ENCODE assay signal across 30 cellular contexts in genomic region chr10:84340187-84340586, GRCh38. TPM values are rescaled to one million over a fixed set of nuclear protein-coding genes. Genes with fewer than 3 reads are reported as not detected.
DNase-seq lines count a peak whose midpoint lies in the region; ATAC-seq and TF ChIP-seq lines count a peak whose summit lies in the region.
"Had no signal": no experiment of that assay in that cellular context is flagged by ENCODE, and none has a peak within 500 bp of the region (broad histone marks: within the 10 kb centered on the region; RNA-seq: fewer than 3 reads in every experiment).

No MANE protein-coding gene starts in this region.

- H3K4me1 ChIP-seq in foreskin keratinocyte: peaks cover 11% of the 10 kb centered on the region

- H3K4me1 Mint-ChIP-seq in natural killer cell: peaks cover 58 to 59% of the 10 kb centered on the region in 2 donors

- no peak overlapping the region for H3K4me3 Mint-ChIP-seq in natural killer cell
- H3K4me3 Mint-ChIP-seq: activated CD4-positive, alpha-beta memory T cell treated with anti-CD3 and anti-CD28 coated beads for 36 hours; brain; nephron progenitor cell; stimulated activated memory B cell treated with anti-CD40 and anti-IgM and Interleukin-4, amounts not matched to agents 10 μg/mL and 1 μg/mL and 100 μg/mL, for 72 hours; type B pancreatic cell had no signal

- no peaks in the 10 kb centered on the region for H3K27me3 ChIP-seq in foreskin keratinocyte
- H3K27me3 ChIP-seq: heart right ventricle, ovary, Peyer's patch had no signal

- ATAC-seq in natural killer cell (no peak), HG02938 (IDR thresholded peaks at IDR 0.05; ENCODE audit: unreplicated experiment) (no peak), foreskin keratinocyte (no peak)
- ATAC-seq: esophagus mucosa; heart right ventricle; stimulated activated memory B cell treated with anti-CD40 and anti-IgM and Interleukin-4, amounts not matched to agents 10 μg/mL and 1 μg/mL and 100 μg/mL, for 72 hours had no signal

- DNase-seq in NCI-H1694 treated with DMSO at 0.1 percent for 48 hours (lab: John Stamatoyannopoulos, UW) (peak; percentile 10), NCI-H1694 (lab: John Stamatoyannopoulos, UW) (no peak), DMS53 treated with DMSO at 0.1 percent for 48 hours (lab: John Stamatoyannopoulos, UW; ENCODE audit: unreplicated experiment) (peak; percentile 98), SHP77 treated with DMSO at 0.1 percent for 48 hours (lab: John Stamatoyannopoulos, UW) (peak; percentile 33), natural killer cell (no peak), globus pallidus (ENCODE audit: low spot score) (no peak), foreskin keratinocyte (no peak)
- DNase-seq: activated CD4-positive, alpha-beta memory T cell treated with anti-CD3 and anti-CD28 coated beads for 36 hours; activated CD4-positive, alpha-beta T cell treated with anti-CD3 and anti-CD28 coated beads for 1 hour; activated CD8-positive, alpha-beta memory T cell treated with anti-CD3 and anti-CD28 coated beads, Interleukin-2, amount 50 U/mL, for 48 hours; amniotic stem cell; Calu3; EL; GM23248; heart right ventricle; NCI-H1105; NCI-H2081 treated with DMSO at 0.1 percent for 48 hours; NCI-H524 treated with DMSO at 0.1 percent for 48 hours; nephron progenitor cell; ovary; Peyer's patch; stimulated activated CD4-positive, alpha-beta T cell treated with anti-CD3 and anti-CD28 coated beads, Interleukin-4, amount 100 ng/mL, for 4 hours had no signal

- intact Hi-C loops in natural killer cell (cut with micrococcal nuclease): no loop called here

- no peaks in the 10 kb centered on the region for H3K36me3 Mint-ChIP-seq in natural killer cell

- H3K27ac Mint-ChIP-seq in natural killer cell: peak overlapping the region; percentile 79
- H3K27ac Mint-ChIP-seq: activated CD4-positive, alpha-beta memory T cell treated with anti-CD3 and anti-CD28 coated beads for 36 hours; activated naive CD4-positive, alpha-beta T cell treated with anti-CD3 and anti-CD28 coated beads, Interleukin-2, amount 50 U/mL, for 24 hours; nephron progenitor cell; stimulated activated memory B cell treated with anti-CD40 and anti-IgM and Interleukin-4, amounts not matched to agents 10 μg/mL and 1 μg/mL and 100 μg/mL, for 72 hours; type B pancreatic cell had no signal

- H3K27ac ChIP-seq in foreskin keratinocyte: no peak overlapping the region
- H3K27ac ChIP-seq: C4-2B, GM23248, heart right ventricle, ovary, Peyer's patch had no signal

- no peaks in the 10 kb centered on the region for H3K9me3 Mint-ChIP-seq in natural killer cell
- H3K9me3 Mint-ChIP-seq: activated CD4-positive, alpha-beta memory T cell treated with anti-CD3 and anti-CD28 coated beads for 36 hours; activated naive CD4-positive, alpha-beta T cell treated with anti-CD3 and anti-CD28 coated beads, Interleukin-2, amount 50 U/mL, for 24 hours; activated T-helper 2 cell treated with anti-CD3 and anti-CD28 coated beads, Interferon-gamma antibody, Interleukin-2, Interleukin-4, amounts not matched to agents 10 μg/mL and 5 μg/mL and 100 μg/mL, durations not matched to agents 14 hours and 24 hours and 36 hours; stimulated activated memory B cell treated with anti-CD40 and anti-IgM and Interleukin-4, amounts not matched to agents 10 μg/mL and 1 μg/mL and 100 μg/mL, for 72 hours; type B pancreatic cell had no signal

- H3K27me3 Mint-ChIP-seq in natural killer cell (ENCODE audit: low read depth in 2 of 2): no peaks in the 10 kb centered on the region
- H3K27me3 Mint-ChIP-seq: activated CD4-positive, alpha-beta memory T cell treated with anti-CD3 and anti-CD28 coated beads for 36 hours; activated naive CD4-positive, alpha-beta T cell treated with anti-CD3 and anti-CD28 coated beads, Interleukin-2, amount 50 U/mL, for 24 hours; brain; stimulated activated memory B cell treated with anti-CD40 and anti-IgM and Interleukin-4, amounts not matched to agents 10 μg/mL and 1 μg/mL and 100 μg/mL, for 72 hours; type B pancreatic cell had no signal

- TF ChIP-seq CTCF in natural killer cell (IDR thresholded peaks at IDR 0.05) (no peak), foreskin keratinocyte (conservative IDR thresholded peaks at IDR 0.05) (no peak)

RNA-seq across cellular contexts. Expression of gene CCSER2, which starts 11.8 kb away (rescaled TPM):
- total RNA-seq in natural killer cell (100 to 1,000 TPM; 125 to 158 (median 146) TPM), foreskin keratinocyte (24.9 and 28.7 TPM in 2 replicates)
- polyA plus RNA-seq in foreskin keratinocyte: 11.1 and 11.8 TPM in 2 replicates

Comparison
In these comparisons a context has a peak if more than half of its experiments do, and no peak if none do; other contexts are left out.
1. DNase-seq: peak in NCI-H1694 treated with DMSO at 0.1 percent for 48 hours (single experiment), DMS53 treated with DMSO at 0.1 percent for 48 hours (single experiment) and SHP77 treated with DMSO at 0.1 percent for 48 hours (single experiment); none in NCI-H1694 (single experiment), natural killer cell (single experiment), globus pallidus (single experiment) and foreskin keratinocyte (0 of 2).